ENCODE assay signal across 1 cellular context in genomic region chr4:83535520-83535944, GRCh38.
TF ChIP-seq lines count a peak whose summit lies in the region.

No MANE protein-coding gene starts in this region.

TF ChIP-seq in SK-N-SH treated with all-trans-retinoic acid at 6 μM for 48 hours, 23 proteins besides CTCF, POLR2A, EP300 and RAD21 (continued from another document):
- TF ChIP-seq OSR1 (CRISPR knock-in tag; IDR thresholded peaks at IDR 0.05), result no peak
